In the genomic region with DNA sequence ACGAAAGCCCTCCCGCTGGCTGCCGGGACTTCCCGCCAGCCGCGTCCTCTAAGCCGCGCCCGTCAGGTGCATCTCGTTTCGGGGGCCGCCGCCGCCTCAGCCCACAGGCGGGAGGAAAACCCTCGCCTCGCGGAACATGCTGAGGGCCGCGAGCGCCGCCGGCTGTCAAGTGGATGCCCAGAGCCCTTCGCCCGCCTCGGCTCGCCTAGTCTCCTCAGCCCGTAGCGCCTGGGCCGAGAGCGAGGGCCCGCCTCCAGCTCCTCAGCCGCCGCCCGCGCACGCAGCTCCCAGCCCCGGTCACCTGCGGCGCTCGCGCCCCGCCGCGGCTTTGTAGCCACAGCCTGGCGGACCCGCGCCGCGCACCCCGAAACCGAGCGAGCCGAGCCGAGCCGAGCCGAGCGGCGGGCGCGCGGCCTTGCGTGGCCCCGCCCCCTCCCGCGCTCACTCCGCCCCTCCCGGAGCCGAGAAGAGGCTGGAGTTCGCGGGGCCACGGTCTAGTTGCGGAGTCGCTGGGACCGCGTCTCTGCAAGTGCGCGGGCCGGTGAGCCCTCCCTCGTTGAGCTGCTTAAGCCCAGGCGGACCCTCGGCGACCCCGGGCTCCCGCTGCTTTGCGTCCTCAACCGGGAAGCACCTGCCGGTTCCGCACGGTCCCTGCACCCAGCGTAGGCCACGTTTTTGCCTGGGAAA, we compare ENCODE assay signal across 8 cellular contexts. TPM values are rescaled to one million over a fixed set of nuclear protein-coding genes. Genes with fewer than 3 reads are reported as not detected.
A peak's percentile ranks its signal among the peaks of the same experiment; 100 is the strongest.
DNase-seq lines count a peak whose midpoint lies in the region; ATAC-seq and TF ChIP-seq lines count a peak whose summit lies in the region.

Gene EML5, minus strand, starts transcription at position 382 of the 687 bp plus-strand sequence. CDS start 450 bp downstream, outside the sequence.

- peaks cover 19 to 31% (median 19%) of the 10 kb centered on the region in 3 donors for H3K4me1 Mint-ChIP-seq in CD8-positive, alpha-beta memory T cell

- no peaks in the 10 kb centered on the region for H3K27me3 ChIP-seq in CD8-positive, alpha-beta memory T cell (ENCODE audit: insufficient read depth, low read length, poor library complexity, severe bottlenecking)
- H3K27me3 ChIP-seq in HL-60 (ENCODE audit: insufficient read depth, poor library complexity, severe bottlenecking) (peaks cover 20% of the 10 kb centered on the region), mononuclear cell (ENCODE audit: insufficient read depth, low read length) (peaks cover 25% of the 10 kb centered on the region)

- ATAC-seq in GM19463 (IDR thresholded peaks at IDR 0.05; ENCODE audit: unreplicated experiment), result peak; percentile 86

- H3K4me3 Mint-ChIP-seq in CD8-positive, alpha-beta memory T cell, result peak within 1 kb of the TSS; percentile 87 to 92 (median 90)

- peak within 1 kb of the TSS; percentile 71 for H3K4me3 ChIP-seq in CD8-positive, alpha-beta memory T cell (ENCODE audit: low read length)
- peak within 1 kb of the TSS; percentile 68 for H3K4me3 ChIP-seq in HL-60 (replicated peaks; ENCODE audit: insufficient read depth, low read length)
- H3K4me3 ChIP-seq in mononuclear cell (ENCODE audit: low read length), result peak within 1 kb of the TSS; percentile 41

- no peaks in the 10 kb centered on the region for H3K9me3 Mint-ChIP-seq in CD8-positive, alpha-beta memory T cell

- H3K9me3 ChIP-seq in CD8-positive, alpha-beta memory T cell (ENCODE audit: low read length), result no peaks in the 10 kb centered on the region
- H3K9me3 ChIP-seq in mononuclear cell (ENCODE audit: low read depth, low read length), result no peaks in the 10 kb centered on the region

- CTCF ChIA-PET in CD8-positive, alpha-beta memory T cell (lab: Charles Lee), result interaction anchor here (1.0 to 2.5 kb wide), 3 partner anchors 9 to 51 kb away, joined by 3 to 8 read pairs (median 3); partner anchors contain the start of gene TTC8

- DNase-seq in CD8-positive, alpha-beta memory T cell, result peak; percentile 71 to 89 (median 84)
- DNase-seq in HL-60 (ENCODE audit: low read depth in 1 of 2, low spot score in 1 of 2) (peak; percentile 33 to 78), NOMO-1 treated with DMSO at 0.1 percent for 48 hours (lab: John Stamatoyannopoulos, UW; ENCODE audit: unreplicated experiment) (peak; percentile 82), epidermal melanocyte (ENCODE audit: insufficient read length, low spot score) (peak; percentile 33)
- DNase-seq in activated CD8-positive, alpha-beta memory T cell treated with anti-CD3 and anti-CD28 coated beads, Interleukin-2, amount 50 U/mL, for 48 hours, result peak; percentile 88
- DNase-seq in stimulated activated CD8-positive, alpha-beta memory T cell treated with anti-CD3 and anti-CD28 coated beads, Interleukin-2, amount 100 ng/mL, for 1 hour (ENCODE audit: low read depth in 2 of 2), result peak; percentile 49 to 63

- H3K27ac ChIP-seq in CD8-positive, alpha-beta memory T cell (ENCODE audit: low read depth, low read length), result no peak within 1 kb of the TSS
- no peak within 1 kb of the TSS for H3K27ac ChIP-seq in HL-60 (replicated peaks)

- H3K36me3 Mint-ChIP-seq in CD8-positive, alpha-beta memory T cell, result peaks cover 0 to 5% (median 0%) of the 10 kb centered on the region in 3 donors

- TF ChIP-seq CTCF in HL-60 (IDR thresholded peaks at IDR 0.05; ENCODE audit: insufficient read depth, low read length), result no peak

- no peaks in the 10 kb centered on the region for H3K36me3 ChIP-seq in CD8-positive, alpha-beta memory T cell (ENCODE audit: insufficient read depth, low read length)

- peaks cover 0 to 9% of the 10 kb centered on the region in 2 donors for H3K27me3 Mint-ChIP-seq in CD8-positive, alpha-beta memory T cell

- H3K27ac Mint-ChIP-seq in CD8-positive, alpha-beta memory T cell, result peak within 1 kb of the TSS; percentile 66 to 96 (median 81)

- POLR2A ChIA-PET in CD8-positive, alpha-beta memory T cell (lab: Charles Lee), result interaction anchor here (1.0 to 1.5 kb wide), 2 partner anchors 31 to 1464 kb away, joined by 3 to 7 read pairs; partner anchors contain the start of genes PSMC1 and TTC8

- H3K4me1 ChIP-seq in CD8-positive, alpha-beta memory T cell (ENCODE audit: insufficient read depth, low read length), result peaks cover 16% of the 10 kb centered on the region
- H3K4me1 ChIP-seq in mononuclear cell (ENCODE audit: insufficient read depth, low read length), result peaks cover 12% of the 10 kb centered on the region

RNA-seq across cellular contexts. Expression of gene EML5, which starts in this region (rescaled TPM):
- 1 to 10 TPM; 3.2 to 3.6 TPM for total RNA-seq in CD8-positive, alpha-beta memory T cell
- polyA plus RNA-seq in CD8-positive, alpha-beta memory T cell, result 0.86 TPM
- total RNA-seq in mononuclear cell, result 3.8 TPM

Comparison
In these comparisons a context has a peak if more than half of its experiments do, and no peak if none do; other contexts are left out.
1. DNase-seq: peak in every context shown above with its lines; median percentile 88 in activated CD8-positive, alpha-beta memory T cell treated with anti-CD3 and anti-CD28 coated beads, Interleukin-2, amount 50 U/mL, for 48 hours; 84 in CD8-positive, alpha-beta memory T cell; 82 in NOMO-1 treated with DMSO at 0.1 percent for 48 hours; 56 in stimulated activated CD8-positive, alpha-beta memory T cell treated with anti-CD3 and anti-CD28 coated beads, Interleukin-2, amount 100 ng/mL, for 1 hour; 56 in HL-60; 33 in epidermal melanocyte.